8 cellular contexts compared by ENCODE assay signal in the genomic region with DNA sequence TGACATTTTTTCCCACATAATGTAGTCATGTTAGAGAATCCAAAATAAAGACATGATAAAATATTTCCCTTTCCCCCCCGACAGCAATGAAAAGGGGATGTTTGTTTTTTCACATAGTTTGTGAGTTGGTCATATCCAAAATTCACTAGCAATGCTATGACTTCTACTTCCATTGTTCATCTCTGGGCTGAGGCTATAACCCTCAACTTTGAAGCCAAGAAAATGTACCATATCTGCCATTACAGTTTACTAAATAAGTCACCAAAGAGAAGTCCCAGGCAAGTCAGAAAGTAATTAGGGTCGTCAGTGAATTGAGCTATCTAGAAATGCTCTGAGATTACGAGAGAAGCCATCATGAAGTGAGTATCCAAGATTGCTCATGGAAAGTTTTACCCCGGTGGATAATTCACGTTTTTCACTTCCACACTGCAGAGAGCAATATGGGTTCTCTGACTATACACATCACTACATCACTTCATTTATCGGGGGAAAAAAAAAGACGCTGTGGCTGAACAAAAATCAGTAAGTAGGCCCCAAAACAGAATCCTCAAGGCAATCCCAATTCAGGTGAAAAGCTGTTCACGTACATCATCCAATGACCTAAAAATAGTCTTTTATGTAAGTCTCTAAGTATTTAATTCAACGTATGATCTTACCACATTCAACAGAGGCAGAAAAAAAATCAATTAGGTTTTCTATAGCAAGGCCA. TPM values are rescaled to one million over a fixed set of nuclear protein-coding genes. Genes with fewer than 3 reads are reported as not detected.
DNase-seq lines count a peak whose midpoint lies in the region; ATAC-seq and TF ChIP-seq lines count a peak whose summit lies in the region.

No MANE protein-coding gene starts in this region.

- H4K20me1 ChIP-seq in fibroblast of lung (ENCODE audit: control insufficient read depth, extremely low read depth, insufficient read depth, low read length) = peaks cover 6% of the 10 kb centered on the region

- H2AFZ ChIP-seq in fibroblast of lung (ENCODE audit: low read length) = no peak overlapping the region

- H3K27ac ChIP-seq in Peyer's patch (peak overlapping the region in 3 of 4 donors; percentile 95 to 98 (median 96)), fibroblast of lung (ENCODE audit: insufficient read depth, low read length) (peak overlapping the region; percentile 93), prostate gland (peak overlapping the region in 1 of 2 donors; percentile 89)

- H3K79me2 ChIP-seq in fibroblast of lung (ENCODE audit: control insufficient read depth, insufficient read depth, low read length) = peaks cover 77% of the 10 kb centered on the region

- peak overlapping the region; percentile 75 for H3K9ac ChIP-seq in ES-I3 (ENCODE audit: low read depth, low read length)
- peak overlapping the region; percentile 93 for H3K9ac ChIP-seq in fibroblast of lung (ENCODE audit: insufficient read depth, low read length)

- WGBS in prostate gland = 43% methylated on average over 9 of the region's 9 CpGs

- no peak for TF ChIP-seq CTCF in Peyer's patch (IDR thresholded peaks at IDR 0.05)
- no peak for TF ChIP-seq CTCF in fibroblast of lung (conservative IDR thresholded peaks at IDR 0.05 in 1 of 2, IDR thresholded peaks at IDR 0.05 in 1 of 2; ENCODE audit: low read depth in 1 of 2, low read length in 2 of 2)
- no peak for TF ChIP-seq CTCF in prostate gland (IDR thresholded peaks at IDR 0.05)

- DNase-seq in Peyer's patch = no peak
- peak; percentile 42 to 64 for DNase-seq in fibroblast of lung (ENCODE audit: low read depth in 2 of 2)
- no peak for DNase-seq in prostate gland (ENCODE audit: low spot score)
- DNase-seq in NCI-H1105 treated with DMSO at 0.1 percent for 48 hours (lab: John Stamatoyannopoulos, UW) = no peak

- H3K4me3 ChIP-seq in Peyer's patch (peak overlapping the region; percentile 87 to 95 (median 92)), fibroblast of lung (replicated peaks in 1 of 4; ENCODE audit: control extremely low read depth in 1 of 4, insufficient read depth in 1 of 4, low read depth in 3 of 4, low read length in 4 of 4) (peak overlapping the region; percentile 87 to 98 (median 94)), prostate gland (peak overlapping the region; percentile 65 to 81)

- ATAC-seq in GM18907 (IDR thresholded peaks at IDR 0.05; ENCODE audit: unreplicated experiment) = no peak
- ATAC-seq in GM19452 (IDR thresholded peaks at IDR 0.05; ENCODE audit: unreplicated experiment) = no peak
- ATAC-seq in HG03108 (IDR thresholded peaks at IDR 0.05; ENCODE audit: unreplicated experiment) = no peak

- H3K4me1 ChIP-seq in ES-I3 (ENCODE audit: insufficient read depth, low read length) (peaks cover 20% of the 10 kb centered on the region; the same call in 1 of the 2 replicates), Peyer's patch (peaks cover 0 to 39% (median 12%) of the 10 kb centered on the region in 4 donors), fibroblast of lung (ENCODE audit: control insufficient read depth, extremely low read depth, insufficient read depth, low read length) (peaks cover 20% of the 10 kb centered on the region), prostate gland (replicated peaks) (no peaks in the 10 kb centered on the region)

- H3K27me3 ChIP-seq in Peyer's patch (no peaks in the 10 kb centered on the region), fibroblast of lung (ENCODE audit: control insufficient read depth, insufficient read depth, low read length) (no peaks in the 10 kb centered on the region), prostate gland (replicated peaks; ENCODE audit: insufficient read depth) (no peaks in the 10 kb centered on the region)

- no peaks in the 10 kb centered on the region for H3K36me3 ChIP-seq in ES-I3 (ENCODE audit: insufficient read depth, low read length)
- H3K36me3 ChIP-seq in Peyer's patch = no peaks in the 10 kb centered on the region
- no peaks in the 10 kb centered on the region for H3K36me3 ChIP-seq in fibroblast of lung (ENCODE audit: control insufficient read depth, insufficient read depth, low read length)
- no peaks in the 10 kb centered on the region for H3K36me3 ChIP-seq in prostate gland

- intact Hi-C loops in prostate gland (cut with DNase I) = loop anchor here (2.0 to 10.0 kb wide), 3 partner anchors 78 to 346 kb away; partner anchors contain the start of gene TSPAN3

- H3K9me3 ChIP-seq in ES-I3 (ENCODE audit: control insufficient read depth, insufficient read depth, low read length) = no peaks in the 10 kb centered on the region
- H3K9me3 ChIP-seq in Peyer's patch = no peaks in the 10 kb centered on the region
- H3K9me3 ChIP-seq in fibroblast of lung (ENCODE audit: control insufficient read depth, insufficient read depth, low read depth, low read length) = no peaks in the 10 kb centered on the region
- no peaks in the 10 kb centered on the region for H3K9me3 ChIP-seq in prostate gland

- peak overlapping the region; percentile 88 for H3K4me2 ChIP-seq in fibroblast of lung (ENCODE audit: extremely low read depth, insufficient read depth, low read length)

- no peak for TF ChIP-seq POLR2A in Peyer's patch (IDR thresholded peaks at IDR 0.05)
- TF ChIP-seq POLR2A in prostate gland (IDR thresholded peaks at IDR 0.05) = no peak

RNA-seq across cellular contexts. Expression of gene PEAK1, which starts 1.4 kb away (rescaled TPM):
- total RNA-seq in Peyer's patch = 10 to 100 TPM; 28.7 to 81.7 (median 52.4) TPM
- total RNA-seq in fibroblast of lung = 69.9 and 91.8 TPM in 2 replicates
- 42.5 and 61.0 TPM in 2 replicates for polyA plus RNA-seq in fibroblast of lung
- 26.3 and 57.5 TPM in 2 replicates for polyA plus RNA-seq in fibroblast of lung (2012)
- polyA minus RNA-seq in fibroblast of lung (ENCODE audit: low replicate concordance) = 74.1 and 78.9 TPM in 2 replicates
- total RNA-seq in prostate gland = 100 to 1,000 TPM in 1 of 2 donors, 10 to 100 TPM in 1; 11.3 to 108 TPM

RNA-seq across cellular contexts. Expression of gene HMG20A, which starts 2.2 kb away (rescaled TPM):
- total RNA-seq in Peyer's patch = 100 to 1,000 TPM in 1 of 4 donors, 10 to 100 TPM in 3; 38.4 to 122 (median 41.6) TPM
- total RNA-seq in fibroblast of lung = 23.6 and 26.3 TPM in 2 replicates
- polyA plus RNA-seq in fibroblast of lung = 33.3 and 38.0 TPM in 2 replicates
- polyA plus RNA-seq in fibroblast of lung (2012) = 16.1 and 17.6 TPM in 2 replicates
- polyA minus RNA-seq in fibroblast of lung (ENCODE audit: low replicate concordance) = 24.0 and 33.3 TPM in 2 replicates
- 10 to 100 TPM; 15.9 to 51.4 TPM for total RNA-seq in prostate gland

Comparison
In these comparisons a context has a peak if more than half of its experiments do, and no peak if none do; other contexts are left out.
1. DNase-seq: peak in fibroblast of lung (2 of 2); none in Peyer's patch (0 of 3), prostate gland (single experiment) and NCI-H1105 treated with DMSO at 0.1 percent for 48 hours (single experiment).
2. Peak in every context shown above with its lines, with median percentiles within 50 percentile points of each other: H3K4me3 ChIP-seq.